ENCODE assay signal across 15 cellular contexts in the genomic region with DNA sequence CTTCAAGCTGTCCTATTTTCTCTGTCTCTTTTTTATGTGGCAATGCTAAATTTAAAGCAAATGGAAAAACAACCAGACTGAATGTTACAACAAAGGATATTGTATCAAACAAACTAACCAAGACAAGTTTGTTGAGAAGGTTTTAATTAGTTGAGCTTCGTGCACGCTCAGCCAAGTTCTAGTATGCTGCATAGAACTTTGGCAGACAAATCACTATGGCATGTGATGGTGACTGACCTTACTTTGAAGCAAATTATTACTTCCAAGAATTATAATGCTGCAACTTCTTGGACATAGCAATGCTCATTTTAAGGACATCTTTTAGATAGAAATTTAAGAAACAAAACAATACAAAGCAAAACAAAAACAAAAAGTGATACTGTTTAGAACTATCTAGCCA.
DNase-seq lines count a peak whose midpoint lies in the region; ATAC-seq, FAIRE-seq and TF ChIP-seq lines count a peak whose summit lies in the region.
"Had no signal": no experiment of that assay in that cellular context is flagged by ENCODE, and none has a peak within 500 bp of the region (broad histone marks: within the 10 kb centered on the region; RNA-seq: fewer than 3 reads in every experiment).

No MANE protein-coding gene starts in this region.

- H3K4me3 ChIP-seq in fibroblast of the aortic adventitia (ENCODE audit: low read depth, low read length): no peak overlapping the region
- no peak overlapping the region for H3K4me3 ChIP-seq in testis
- H3K4me3 ChIP-seq: A549; BLaER1 treated with 17β-estradiol and CSF1 and Interleukin-3, amounts not matched to agents 10 nM and 100 nM; GM12878 had no signal

- TF ChIP-seq CTCF in fibroblast of the aortic adventitia (IDR thresholded peaks at IDR 0.05; ENCODE audit: insufficient read depth, low read length) (no peak), testis (IDR thresholded peaks at IDR 0.05) (no peak)

- no peak overlapping the region for H3K27ac ChIP-seq in testis
- H3K27ac ChIP-seq: A549; BLaER1 treated with 17β-estradiol and CSF1 and Interleukin-3, amounts not matched to agents 10 nM and 100 nM had no signal

- no peak for TF ChIP-seq POLR2A in testis (IDR thresholded peaks at IDR 0.05)

- DNase-seq in EH (ENCODE audit: low read depth) (peak; percentile 36), fibroblast of the aortic adventitia (ENCODE audit: low read depth) (peak; percentile 18), testis (peak; percentile 25), NCI-H2227 treated with DMSO at 0.1 percent for 48 hours (lab: John Stamatoyannopoulos, UW) (no peak), NCI-H2029 (lab: John Stamatoyannopoulos, UW) (no peak)
- DNase-seq: AML-193; CD4-positive, CD25-positive, alpha-beta regulatory T cell; DMS53; HCEC 1CT; HFFc6 had no signal

- H3K27me3 ChIP-seq in testis: no peaks in the 10 kb centered on the region
- H3K27me3 ChIP-seq: BLaER1 treated with 17β-estradiol and CSF1 and Interleukin-3, amounts not matched to agents 10 nM and 100 nM had no signal

- no peaks in the 10 kb centered on the region for H3K4me1 ChIP-seq in testis
- H3K4me1 ChIP-seq: A549 had no signal

- intact Hi-C loops in testis (cut with DNase I; ENCODE audit: low total_unique reads): no loop called here

- no peaks in the 10 kb centered on the region for H3K36me3 ChIP-seq in testis (ENCODE audit: low read depth, missing control alignments)
- H3K36me3 ChIP-seq: BLaER1 treated with 17β-estradiol and CSF1 and Interleukin-3, amounts not matched to agents 10 nM and 100 nM had no signal

- peak; percentile 66 for FAIRE-seq in endometrium (lab: Jason Lieb, UNC)
- FAIRE-seq: A549, GM12878 had no signal

- 23 to 52% methylated on average over 2 of the region's 2 CpGs for WGBS in testis, 2 donors

- no peaks in the 10 kb centered on the region for H3K9me3 ChIP-seq in testis
- H3K9me3 ChIP-seq: A549 had no signal

- ATAC-seq in GM21423 (IDR thresholded peaks at IDR 0.05; ENCODE audit: unreplicated experiment): no peak
- ATAC-seq: A549, GM12878 had no signal

Comparison
In these comparisons a context has a peak if more than half of its experiments do, and no peak if none do; other contexts are left out.
1. DNase-seq: peak in EH (single experiment), fibroblast of the aortic adventitia (single experiment) and testis (single experiment); none in NCI-H2227 treated with DMSO at 0.1 percent for 48 hours (single experiment) and NCI-H2029 (single experiment).